Comparison of ENCODE assay signal across 1 cellular context in genomic region chr15:52678468-52679231, GRCh38.
TF ChIP-seq lines count a peak whose summit lies in the region.

No MANE protein-coding gene starts in this region.

TF ChIP-seq in H1, 55 proteins besides CTCF, POLR2A, EP300 and RAD21 (continued from another document):
- TF ChIP-seq SIN3A (conservative IDR thresholded peaks at IDR 0.05 in 1 of 2, IDR thresholded peaks at IDR 0.05 in 1 of 2; ENCODE audit: low read depth in 1 of 2, low read length in 2 of 2) (0 out of 4 replicates have a peak, but pooled peaks have one; percentile 17 to 25), SAP30 (IDR thresholded peaks at IDR 0.05; ENCODE audit: insufficient read depth, insufficient replicate concordance, low read length) (no peak), GTF2F1 (IDR thresholded peaks at IDR 0.05; ENCODE audit: borderline replicate concordance, low read depth, low read length) (no peak), KDM1A (IDR thresholded peaks at IDR 0.05; ENCODE audit: borderline replicate concordance, low read length) (no peak), SP1 (IDR thresholded peaks at IDR 0.05; ENCODE audit: low read depth, low read length) (no peak), NANOG (IDR thresholded peaks at IDR 0.05; ENCODE audit: insufficient read depth, low read depth, low read length, poor library complexity, severe bottlenecking) (no peak), SUZ12 (IDR thresholded peaks at IDR 0.05; ENCODE audit: low read length) (no peak), SP2 (IDR thresholded peaks at IDR 0.05; ENCODE audit: low read length) (no peak), GABPA (IDR thresholded peaks at IDR 0.05; ENCODE audit: borderline replicate concordance, insufficient read depth, low read length) (no peak), CHD1 (IDR thresholded peaks at IDR 0.05; ENCODE audit: low read depth, low read length) (no peak), RBBP5 (IDR thresholded peaks at IDR 0.05; ENCODE audit: borderline replicate concordance, low read depth, low read length) (no peak; the same call in 1 of the 2 replicates), TAF1 (IDR thresholded peaks at IDR 0.05; ENCODE audit: low read depth, low read length) (peak; percentile 65; the same call in 1 of the 2 replicates), KDM4A (IDR thresholded peaks at IDR 0.05; ENCODE audit: low read depth, low read length, severe bottlenecking) (peak; percentile 56), JUND (IDR thresholded peaks at IDR 0.05; ENCODE audit: low read length) (no peak), ZNF274 (IDR thresholded peaks at IDR 0.05; ENCODE audit: borderline replicate concordance, extremely low read depth, low read length) (no peak), CEBPB (IDR thresholded peaks at IDR 0.05; ENCODE audit: low read depth, low read length) (no peak), SIX5 (IDR thresholded peaks at IDR 0.05; ENCODE audit: low read depth, low read length) (no peak), EZH2 (IDR thresholded peaks at IDR 0.05; ENCODE audit: low read depth, low read length, severe bottlenecking) (no peak), POLR2AphosphoS5 (IDR thresholded peaks at IDR 0.05; ENCODE audit: low read depth, low read length) (0 out of 2 replicates have a peak, but pooled peaks have one; percentile 14), JUN (IDR thresholded peaks at IDR 0.05; ENCODE audit: low read depth, low read length) (no peak), TAF7 (optimal IDR thresholded peaks at IDR 0.05; ENCODE audit: borderline replicate concordance, low read depth, low read length) (no peak), EGR1 (IDR thresholded peaks at IDR 0.05; ENCODE audit: borderline replicate concordance, low read depth, low read length) (no peak), CTBP2 (IDR thresholded peaks at IDR 0.05; ENCODE audit: borderline replicate concordance, insufficient read depth, insufficient read length, low read length) (no peak), ASH2L (IDR thresholded peaks at IDR 0.05; ENCODE audit: low read length) (peak; percentile 73), POU5F1 (IDR thresholded peaks at IDR 0.05; ENCODE audit: low read depth, low read length) (no peak), CHD7 (IDR thresholded peaks at IDR 0.05; ENCODE audit: insufficient replicate concordance, low read length) (no peak), BACH1 (IDR thresholded peaks at IDR 0.05; ENCODE audit: low read length) (no peak)
- TF ChIP-seq, protein P1, sequence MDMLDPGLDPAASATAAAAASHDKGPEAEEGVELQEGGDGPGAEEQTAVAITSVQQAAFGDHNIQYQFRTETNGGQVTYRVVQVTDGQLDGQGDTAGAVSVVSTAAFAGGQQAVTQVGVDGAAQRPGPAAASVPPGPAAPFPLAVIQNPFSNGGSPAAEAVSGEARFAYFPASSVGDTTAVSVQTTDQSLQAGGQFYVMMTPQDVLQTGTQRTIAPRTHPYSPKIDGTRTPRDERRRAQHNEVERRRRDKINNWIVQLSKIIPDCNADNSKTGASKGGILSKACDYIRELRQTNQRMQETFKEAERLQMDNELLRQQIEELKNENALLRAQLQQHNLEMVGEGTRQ (IDR thresholded peaks at IDR 0.05; ENCODE audit: low read length), result no peak
- TF ChIP-seq, protein P2, sequence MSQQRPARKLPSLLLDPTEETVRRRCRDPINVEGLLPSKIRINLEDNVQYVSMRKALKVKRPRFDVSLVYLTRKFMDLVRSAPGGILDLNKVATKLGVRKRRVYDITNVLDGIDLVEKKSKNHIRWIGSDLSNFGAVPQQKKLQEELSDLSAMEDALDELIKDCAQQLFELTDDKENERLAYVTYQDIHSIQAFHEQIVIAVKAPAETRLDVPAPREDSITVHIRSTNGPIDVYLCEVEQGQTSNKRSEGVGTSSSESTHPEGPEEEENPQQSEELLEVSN (IDR thresholded peaks at IDR 0.05), result 0 out of 2 replicates have a peak, but pooled peaks have one; percentile 5
- TF ChIP-seq, protein P3, sequence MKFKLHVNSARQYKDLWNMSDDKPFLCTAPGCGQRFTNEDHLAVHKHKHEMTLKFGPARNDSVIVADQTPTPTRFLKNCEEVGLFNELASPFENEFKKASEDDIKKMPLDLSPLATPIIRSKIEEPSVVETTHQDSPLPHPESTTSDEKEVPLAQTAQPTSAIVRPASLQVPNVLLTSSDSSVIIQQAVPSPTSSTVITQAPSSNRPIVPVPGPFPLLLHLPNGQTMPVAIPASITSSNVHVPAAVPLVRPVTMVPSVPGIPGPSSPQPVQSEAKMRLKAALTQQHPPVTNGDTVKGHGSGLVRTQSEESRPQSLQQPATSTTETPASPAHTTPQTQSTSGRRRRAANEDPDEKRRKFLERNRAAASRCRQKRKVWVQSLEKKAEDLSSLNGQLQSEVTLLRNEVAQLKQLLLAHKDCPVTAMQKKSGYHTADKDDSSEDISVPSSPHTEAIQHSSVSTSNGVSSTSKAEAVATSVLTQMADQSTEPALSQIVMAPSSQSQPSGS (IDR thresholded peaks at IDR 0.05; ENCODE audit: low read length), result no peak
- TF ChIP-seq, protein P4, sequence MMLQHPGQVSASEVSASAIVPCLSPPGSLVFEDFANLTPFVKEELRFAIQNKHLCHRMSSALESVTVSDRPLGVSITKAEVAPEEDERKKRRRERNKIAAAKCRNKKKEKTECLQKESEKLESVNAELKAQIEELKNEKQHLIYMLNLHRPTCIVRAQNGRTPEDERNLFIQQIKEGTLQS (IDR thresholded peaks at IDR 0.05; ENCODE audit: insufficient read depth, low read depth, low read length), result no peak
